In the genomic region with DNA sequence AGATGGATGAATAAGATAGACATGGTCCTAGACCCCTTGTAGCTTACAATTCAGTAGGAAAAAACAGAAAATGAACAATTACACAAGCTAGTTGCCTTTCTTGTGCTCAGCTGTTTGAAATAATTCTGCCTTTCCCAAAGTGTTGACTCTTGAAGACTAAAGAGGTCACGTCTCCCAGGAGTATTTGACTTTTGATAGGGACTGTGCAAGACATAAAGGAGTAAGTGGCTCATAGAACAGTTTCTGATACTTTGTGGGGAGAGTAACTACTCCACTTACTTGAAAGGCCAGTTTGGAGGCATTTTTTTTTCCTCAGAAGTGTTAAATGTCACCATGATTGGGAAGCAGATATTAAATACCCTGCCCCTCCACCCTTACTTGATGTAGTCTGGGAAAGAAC, we compare ENCODE assay signal across 16 cellular contexts. TPM values are rescaled to one million over a fixed set of nuclear protein-coding genes. Genes with fewer than 3 reads are reported as not detected.
DNase-seq lines count a peak whose midpoint lies in the region; ATAC-seq, FAIRE-seq and TF ChIP-seq lines count a peak whose summit lies in the region.
"Not testable (repeated sequence)": the region's sequence is repeated elsewhere in the genome, so short reads cannot be mapped to it uniquely, and the experiment has no call there.
"Had no signal": no experiment of that assay in that cellular context is flagged by ENCODE, and none has a peak within 500 bp of the region (broad histone marks: within the 10 kb centered on the region; RNA-seq: fewer than 3 reads in every experiment).

No MANE protein-coding gene starts in this region.

- H3K4me2 ChIP-seq in A549; astrocyte (ENCODE audit: low read length); keratinocyte (ENCODE audit: control insufficient read depth, extremely low read depth, insufficient read depth, low read depth, low read length): not testable (repeated sequence)

- not testable (repeated sequence) for TF ChIP-seq EP300 in A549 (IDR thresholded peaks at IDR 0.05)

- TF ChIP-seq POLR2A in A549 (IDR thresholded peaks at IDR 0.05; ENCODE audit: low read length), result not testable (repeated sequence)

- H3K4me1 ChIP-seq in A549; astrocyte (ENCODE audit: insufficient read depth, low read length); keratinocyte (ENCODE audit: control insufficient read depth, extremely low read depth, insufficient read depth, low read length); lower lobe of right lung; upper lobe of right lung: not testable (repeated sequence)

- no CpG with 5 or more reads among the region's 1 CpG for WGBS in A549 (ENCODE audit: missing lambda C conversion rate)

- POLR2A ChIA-PET in A549 (lab: Yijun Ruan, JAX), result not testable (repeated sequence)

- intact Hi-C loops in lower lobe of right lung (cut with DNase I); upper lobe of right lung (cut with DNase I): not testable (repeated sequence)

- H4K20me1 ChIP-seq in astrocyte (ENCODE audit: insufficient read depth, low read length); keratinocyte (ENCODE audit: control insufficient read depth, extremely low read depth, insufficient read depth, low read length): not testable (repeated sequence)

- not testable (repeated sequence) for TF ChIP-seq CTCF in A549 (IDR thresholded peaks at IDR 0.05); astrocyte (IDR thresholded peaks at IDR 0.05; ENCODE audit: insufficient read depth, low read depth, low read length); bronchial epithelial cell (IDR thresholded peaks at IDR 0.05; ENCODE audit: insufficient read depth, low read length, severe bottlenecking); keratinocyte (optimal IDR thresholded peaks at IDR 0.05 in 1 of 3, IDR thresholded peaks at IDR 0.05 in 1 of 3, conservative IDR thresholded peaks at IDR 0.05 in 1 of 3; ENCODE audit: extremely low read depth in 1 of 3, insufficient read depth in 2 of 3, low read length in 3 of 3); lower lobe of right lung (IDR thresholded peaks at IDR 0.05); upper lobe of right lung (IDR thresholded peaks at IDR 0.05)

- not testable (repeated sequence) for DNase-seq in A549 (ENCODE audit: low read depth in 1 of 2, low spot score in 1 of 2); HTR-8/SVneo (ENCODE audit: insufficient read length, low spot score); astrocyte (ENCODE audit: low read depth); bronchial epithelial cell (ENCODE audit: low read depth); keratinocyte (ENCODE audit: low read depth, low spot score); lower lobe of right lung; upper lobe of right lung

- H2AFZ ChIP-seq in astrocyte (ENCODE audit: low read depth, low read length); keratinocyte (ENCODE audit: control insufficient read depth, low read length): not testable (repeated sequence)

- not testable (repeated sequence) for H3K9me3 ChIP-seq in A549; astrocyte (ENCODE audit: insufficient read depth, low read depth, low read length); keratinocyte (ENCODE audit: control insufficient read depth, low read depth, low read length); lower lobe of right lung; upper lobe of right lung

- dilution Hi-C loops in keratinocyte (cut with MboI; ENCODE audit: extremely low pct_ligation_motif_present, low sequenced_read_pairs), result not testable (repeated sequence)

- H3K4me3 ChIP-seq in A549; astrocyte (ENCODE audit: insufficient read depth, low read depth, low read length); bronchial epithelial cell (ENCODE audit: low read depth, low read length); keratinocyte (ENCODE audit: control insufficient read depth in 2 of 3, extremely low read depth in 1 of 3, insufficient read depth in 2 of 3, low read depth in 1 of 3, low read length in 3 of 3); lower lobe of right lung; upper lobe of right lung: not testable (repeated sequence)

- H3K36me3 ChIP-seq in astrocyte (ENCODE audit: insufficient read depth, low read length); bronchial epithelial cell (ENCODE audit: control insufficient read depth, insufficient read depth, low read length); keratinocyte (ENCODE audit: control insufficient read depth in 2 of 2, extremely low read depth in 1 of 2, insufficient read depth in 2 of 2, low read length in 2 of 2); lower lobe of right lung; upper lobe of right lung: not testable (repeated sequence)

- not testable (repeated sequence) for H3K27ac Mint-ChIP-seq in astrocyte (ENCODE audit: unreplicated experiment)

- not testable (repeated sequence) for H3K4me3 Mint-ChIP-seq in astrocyte (ENCODE audit: unreplicated experiment)

- not testable (repeated sequence) for H3K36me3 Mint-ChIP-seq in astrocyte (ENCODE audit: low read depth, unreplicated experiment)

- CTCF ChIA-PET in A549 (lab: Yijun Ruan, JAX), result not testable (repeated sequence)

- H3K79me2 ChIP-seq in astrocyte (ENCODE audit: insufficient read depth, low read length); keratinocyte (ENCODE audit: control insufficient read depth, insufficient read depth, low read length): not testable (repeated sequence)

- not testable (repeated sequence) for ATAC-seq in A549
- ATAC-seq in lower lobe of right lung, result peak; percentile 69 to 75
- peak; percentile 53 for ATAC-seq in upper lobe of right lung

- H3K27me3 ChIP-seq in astrocyte (ENCODE audit: insufficient read depth, low read length); bronchial epithelial cell (ENCODE audit: control insufficient read depth, insufficient read depth, low read length); keratinocyte (ENCODE audit: control insufficient read depth, extremely low read depth, insufficient read depth, low read length); lower lobe of right lung (ENCODE audit: low read depth); upper lobe of right lung: not testable (repeated sequence)

- H3K9me1 ChIP-seq in keratinocyte (ENCODE audit: control insufficient read depth, extremely low read depth, insufficient read depth, low read length), result not testable (repeated sequence)

- not testable (repeated sequence) for H3K27me3 Mint-ChIP-seq in astrocyte (ENCODE audit: low read depth, unreplicated experiment)

- H3K27ac ChIP-seq in A549; astrocyte (ENCODE audit: low read depth, low read length); keratinocyte (ENCODE audit: control insufficient read depth, insufficient read depth, low read length); lower lobe of right lung; upper lobe of right lung: not testable (repeated sequence)

- not testable (repeated sequence) for H3K4me1 Mint-ChIP-seq in astrocyte (ENCODE audit: low read depth, unreplicated experiment)

- not testable (repeated sequence) for H3K9ac ChIP-seq in astrocyte (ENCODE audit: low read length); keratinocyte (ENCODE audit: control insufficient read depth, extremely low read depth, insufficient read depth, low read length)

- H3K9me3 Mint-ChIP-seq in astrocyte (ENCODE audit: unreplicated experiment), result not testable (repeated sequence)

- peak; percentile 18 for FAIRE-seq in A549 (lab: Jason Lieb, UNC)
- FAIRE-seq in HTR-8/SVneo (lab: Jason Lieb, UNC), result peak; percentile 16
- FAIRE-seq in astrocyte (lab: Jason Lieb, UNC), result peak; percentile 80
- peak; percentile 40 for FAIRE-seq in bronchial epithelial cell (lab: Jason Lieb, UNC)
- peak; percentile 48 for FAIRE-seq in keratinocyte (lab: Jason Lieb, UNC)

- TF ChIP-seq RAD21 in A549 (conservative IDR thresholded peaks at IDR 0.05 in 1 of 2, IDR thresholded peaks at IDR 0.05 in 1 of 2), result not testable (repeated sequence)

RNA-seq across cellular contexts. Expression of a gene that starts 21.0 kb away (rescaled TPM):
- polyA plus RNA-seq in A549 (2011; rRNA removed) (not detected in 2 replicates), A549 (2017; fragmentation: RNase III; extraction: RNeasy Plus Mini Kit Qiagen cat#74134 plus additional on column Dnase treatment) (not detected in 3 replicates), keratinocyte (not detected in 3 replicates)
- not detected in 2 replicates for polyA plus RNA-seq in A549 (2012; cell fraction: cytosol; rRNA removed)
- not detected in 2 replicates for polyA plus RNA-seq in A549 (2012; cell fraction: nucleus; rRNA removed)
- not detected in 2 replicates for polyA minus RNA-seq in A549 (2011; rRNA and poly(A)+ RNA removed)
- total RNA-seq in astrocyte (not detected in 2 replicates), bronchial epithelial cell (not detected in 2 replicates), lower lobe of right lung (not detected), upper lobe of right lung (not detected)
- not detected for polyA plus RNA-seq in keratinocyte (2011; ENCODE audit: low read depth)
- not detected in 2 replicates for polyA plus RNA-seq in keratinocyte (2011; cell fraction: cytosol; rRNA removed)
- polyA plus RNA-seq in keratinocyte (2011; cell fraction: nucleus; rRNA removed), result not detected in 2 replicates
- not detected in 2 replicates for polyA plus RNA-seq in keratinocyte (2012; ENCODE audit: low replicate concordance)
- not detected in 3 replicates for polyA minus RNA-seq in keratinocyte
- not detected for polyA minus RNA-seq in keratinocyte (2011; cell fraction: cytosol; rRNA and poly(A)+ RNA removed)
- not detected in 2 replicates for polyA minus RNA-seq in keratinocyte (2011; cell fraction: nucleus; rRNA and poly(A)+ RNA removed)
- total RNA-seq: A172; A673; CD4-positive, alpha-beta memory T cell; CD4-positive, CD25-positive, alpha-beta regulatory T cell; CD8-positive, alpha-beta memory T cell; Daoy; G401 had no signal
- polyA plus RNA-seq: AG04450; CD14-positive monocyte; CD4-positive, alpha-beta memory T cell; CD4-positive, CD25-positive, alpha-beta regulatory T cell; CD8-positive, alpha-beta memory T cell had no signal
